Comparison of ENCODE assay signal across 1 cellular context in the genomic region with DNA sequence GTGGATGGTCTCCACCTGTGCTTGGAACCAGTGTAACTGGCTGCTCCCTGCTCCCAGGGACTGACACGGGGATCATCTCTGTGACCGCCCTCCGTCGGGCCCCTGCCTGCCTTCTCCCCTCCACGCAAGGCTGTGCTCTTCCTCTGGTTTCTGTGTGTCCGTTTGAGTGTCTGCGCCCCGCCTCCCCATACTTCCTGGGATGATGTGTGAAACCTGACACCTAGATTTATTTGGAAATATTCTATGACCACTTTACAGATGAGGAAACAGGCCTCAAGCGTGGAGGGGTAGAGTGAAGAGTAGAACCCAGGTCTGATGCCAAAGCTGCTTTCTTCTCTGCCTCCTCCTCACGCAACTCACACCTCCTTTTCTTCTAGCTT.
TF ChIP-seq lines count a peak whose summit lies in the region.

No MANE protein-coding gene starts in this region.

TF ChIP-seq in K562, 482 proteins besides CTCF, POLR2A, EP300 and RAD21 (continued from another document):
- TF ChIP-seq SMAD4 (CRISPR knock-in tag; conservative IDR thresholded peaks at IDR 0.05) (no peak), BCOR (IDR thresholded peaks at IDR 0.05) (peak; percentile 66), SAFB2 (IDR thresholded peaks at IDR 0.05; ENCODE audit: borderline replicate concordance, low read depth, low read length, severe bottlenecking) (no peak), ZFP91 (CRISPR knock-in tag; IDR thresholded peaks at IDR 0.05) (no peak), RBM25 (IDR thresholded peaks at IDR 0.05; ENCODE audit: low read depth, low read length, severe bottlenecking) (peak; percentile 80), ZC3H11A (IDR thresholded peaks at IDR 0.05; ENCODE audit: low read depth, low read length) (no peak), PRPF4 (IDR thresholded peaks at IDR 0.05; ENCODE audit: insufficient read depth, low read depth, low read length, poor library complexity, severe bottlenecking) (no peak), TAF7 (tag; IDR thresholded peaks at IDR 0.05) (no peak), RAD51 (IDR thresholded peaks at IDR 0.05; ENCODE audit: borderline replicate concordance, low read depth) (no peak), ZBED1 (IDR thresholded peaks at IDR 0.05) (no peak)
- TF ChIP-seq, protein P1, sequence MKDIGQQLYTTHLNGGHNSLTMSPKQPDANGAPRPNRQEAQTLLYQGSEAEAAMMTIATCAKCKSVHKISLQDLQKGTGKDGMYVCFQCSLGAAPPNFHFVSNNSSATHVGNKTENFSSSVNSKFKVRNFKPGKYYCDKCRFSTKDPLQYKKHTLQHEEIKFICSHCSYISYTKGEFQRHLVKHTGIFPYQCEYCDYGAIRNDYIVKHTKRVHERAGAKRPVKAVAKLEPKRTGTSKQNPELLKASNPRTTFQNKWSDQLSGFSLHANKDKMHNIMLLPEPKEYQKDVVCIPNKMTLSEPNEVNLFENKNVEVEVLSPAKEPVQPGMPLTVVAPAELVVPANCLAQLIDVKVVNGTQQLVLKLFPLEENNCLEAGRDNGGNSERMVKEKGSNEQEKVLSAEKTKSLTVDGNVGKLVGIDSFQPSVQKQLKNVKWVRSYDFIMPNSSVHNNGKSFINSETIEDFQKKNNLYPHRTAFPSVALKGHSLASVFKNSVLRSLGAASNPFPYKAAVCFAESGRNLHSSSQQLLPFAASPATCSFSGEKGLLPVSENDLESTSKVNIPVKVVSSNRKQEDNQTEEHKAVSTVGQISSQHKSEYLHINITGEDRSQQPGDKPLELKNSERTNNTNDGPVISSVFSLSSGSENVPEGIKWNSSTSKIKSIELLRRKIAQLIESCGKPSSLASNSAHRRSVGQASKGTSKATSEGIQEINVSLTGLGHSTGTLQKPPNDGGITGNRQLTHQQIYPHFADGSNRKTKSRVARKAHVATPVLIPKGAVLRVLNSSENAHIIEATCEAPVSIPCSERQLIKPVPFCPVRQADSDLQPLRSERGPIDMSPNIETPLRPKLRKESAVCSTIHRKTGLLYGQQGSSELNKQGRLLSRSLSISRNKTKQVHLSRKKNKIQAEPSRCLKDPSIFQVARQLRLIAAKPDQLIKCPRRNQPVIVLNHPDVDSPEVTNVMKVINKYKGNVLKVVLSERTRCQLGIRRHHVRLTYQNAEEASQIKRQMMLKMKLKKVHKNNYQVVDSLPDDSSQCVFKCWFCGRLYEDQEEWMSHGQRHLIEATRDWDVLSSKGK (CRISPR knock-in tag; IDR thresholded peaks at IDR 0.05) = no peak
